ENCODE assay signal across 8 cellular contexts in genomic region chr11:83070044-83070877, GRCh38. TPM values are rescaled to one million over a fixed set of nuclear protein-coding genes. Genes with fewer than 3 reads are reported as not detected.
DNase-seq lines count a peak whose midpoint lies in the region; ATAC-seq and TF ChIP-seq lines count a peak whose summit lies in the region.

No MANE protein-coding gene starts in this region.

- no peak for ATAC-seq in HG03432 (IDR thresholded peaks at IDR 0.05; ENCODE audit: unreplicated experiment)

- no peaks in the 10 kb centered on the region for H3K9me3 Mint-ChIP-seq in CD8-positive, alpha-beta memory T cell

- peak overlapping the region in 6 of 8 donors; percentile 13 to 78 (median 57) for H3K27ac Mint-ChIP-seq in CD8-positive, alpha-beta memory T cell

- H3K4me1 ChIP-seq in CD8-positive, alpha-beta memory T cell (ENCODE audit: insufficient read depth, low read length): peaks cover 40% of the 10 kb centered on the region

- POLR2A ChIA-PET in CD8-positive, alpha-beta memory T cell (lab: Charles Lee): interaction anchor here (0.5 to 2.8 kb wide), 6 partner anchors 8 to 169 kb away, joined by 3 to 34 read pairs (median 8); partner anchors contain the start of genes DDIAS, PCF11 and PRCP

- CTCF ChIA-PET in CD8-positive, alpha-beta memory T cell (lab: Charles Lee): no interaction called here

- H3K9me3 ChIP-seq in CD8-positive, alpha-beta memory T cell (ENCODE audit: low read length): no peaks in the 10 kb centered on the region

- no peaks in the 10 kb centered on the region for H3K36me3 ChIP-seq in CD8-positive, alpha-beta memory T cell (ENCODE audit: insufficient read depth, low read length)

- peaks cover 0 to 14% (median 13%) of the 10 kb centered on the region in 3 donors for H3K36me3 Mint-ChIP-seq in CD8-positive, alpha-beta memory T cell

- H3K27me3 ChIP-seq in CD8-positive, alpha-beta memory T cell (ENCODE audit: insufficient read depth, low read length, poor library complexity, severe bottlenecking): no peaks in the 10 kb centered on the region

- no peak for TF ChIP-seq CTCF in coronary artery (IDR thresholded peaks at IDR 0.05)

- H3K4me3 ChIP-seq in CD8-positive, alpha-beta memory T cell (ENCODE audit: low read length): peak overlapping the region; percentile 82
- peak overlapping the region; percentile 82 for H3K4me3 ChIP-seq in coronary artery

- peak overlapping the region; percentile 91 for H3K27ac ChIP-seq in CD8-positive, alpha-beta memory T cell (ENCODE audit: low read depth, low read length)
- H3K27ac ChIP-seq in coronary artery: peak overlapping the region; percentile 90 to 94

- H3K4me1 Mint-ChIP-seq in CD8-positive, alpha-beta memory T cell: peaks cover 3 to 28% (median 11%) of the 10 kb centered on the region in 3 donors

- peak overlapping the region in 4 of 7 donors; percentile 3 to 46 (median 27) for H3K4me3 Mint-ChIP-seq in CD8-positive, alpha-beta memory T cell

- H3K27me3 Mint-ChIP-seq in CD8-positive, alpha-beta memory T cell: no peaks in the 10 kb centered on the region

- no peak for DNase-seq in CD8-positive, alpha-beta memory T cell
- DNase-seq in M059J (ENCODE audit: low read depth): peak; percentile 76
- DNase-seq in coronary artery (ENCODE audit: low spot score): no peak
- DNase-seq in midbrain (lab: John Stamatoyannopoulos, UW): peak; percentile 50
- DNase-seq in activated effector memory CD4-positive, alpha-beta T cell treated with Interleukin-2 at 50 U/mL for 16 hours: no peak
- DNase-seq in NCI-H1930 (lab: John Stamatoyannopoulos, UW): no peak
- no peak for DNase-seq in occipital lobe (lab: John Stamatoyannopoulos, UW)

RNA-seq across cellular contexts. Expression of gene RAB30, which starts 1.4 kb away (rescaled TPM):
- total RNA-seq in CD8-positive, alpha-beta memory T cell: 10 to 100 TPM; 15.7 to 17.1 TPM
- polyA plus RNA-seq in CD8-positive, alpha-beta memory T cell: 5.1 TPM
- total RNA-seq in M059J (2014; rRNA removed; shearing (Covaris generic)): 9.4 and 12.2 TPM in 2 replicates
- 47.3 TPM for total RNA-seq in occipital lobe

Comparison
In these comparisons a context has a peak if more than half of its experiments do, and no peak if none do; other contexts are left out.
1. DNase-seq: peak in M059J (single experiment) and midbrain (single experiment); none in CD8-positive, alpha-beta memory T cell (0 of 5), coronary artery (single experiment), activated effector memory CD4-positive, alpha-beta T cell treated with Interleukin-2 at 50 U/mL for 16 hours (single experiment), NCI-H1930 (0 of 2) and occipital lobe (single experiment).